ENCODE assay signal across 5 cellular contexts in genomic region chr2:131812605-131813004, GRCh38.
DNase-seq lines count a peak whose midpoint lies in the region; ATAC-seq, FAIRE-seq and TF ChIP-seq lines count a peak whose summit lies in the region.
"Not testable (repeated sequence)": the region's sequence is repeated elsewhere in the genome, so short reads cannot be mapped to it uniquely, and the experiment has no call there.

No MANE protein-coding gene starts in this region.

- not testable (repeated sequence) for H3K79me2 ChIP-seq in GM12878 (ENCODE audit: control insufficient read depth, insufficient read depth, low read length); K562 (ENCODE audit: control insufficient read depth, insufficient read depth, low read length)

- POLR2A ChIA-PET in HEK293 (lab: Yijun Ruan, JAX); GM12878 (lab: Charles Lee); K562 (lab: Yijun Ruan, JAX): not testable (repeated sequence)

- not testable (repeated sequence) for FAIRE-seq in GM12878 (lab: Jason Lieb, UNC); K562 (lab: Jason Lieb, UNC)

- H3K9ac ChIP-seq in GM12878 (ENCODE audit: control insufficient read depth, insufficient read depth, low read length); K562 (ENCODE audit: insufficient read depth in 1 of 2, low read depth in 2 of 2, low read length in 2 of 2); liver (ENCODE audit: low read depth in 1 of 2, low read length in 2 of 2): not testable (repeated sequence)

- DNase-seq in GM12878 (ENCODE audit: low read depth, low spot score); K562 (ENCODE audit: extremely low read depth in 1 of 4, low spot score in 3 of 4): not testable (repeated sequence)
- peak; percentile 19 for DNase-seq in upper lobe of right lung

- H3K9me1 ChIP-seq in K562 (ENCODE audit: control insufficient read depth, insufficient read depth, low read length) = not testable (repeated sequence)

- not testable (repeated sequence) for TF ChIP-seq EP300 in GM12878 (IDR thresholded peaks at IDR 0.05; ENCODE audit: borderline replicate concordance in 1 of 2, control insufficient read depth in 1 of 2, low read depth in 2 of 2, low read length in 2 of 2); K562 (IDR thresholded peaks at IDR 0.05; ENCODE audit: low read length)

- not testable (repeated sequence) for H3K9me3 ChIP-seq in HEK293 (ENCODE audit: control insufficient read depth, insufficient read depth, low read depth, low read length); GM12878 (replicated peaks; ENCODE audit: control insufficient read depth, insufficient read depth, low read length); K562 (replicated peaks; ENCODE audit: control insufficient read depth, insufficient read depth, low read depth, low read length); liver (ENCODE audit: control insufficient read depth in 4 of 4, low read length in 3 of 4); upper lobe of right lung

- RAD21 ChIA-PET in GM12878 (lab: Charles Lee; ENCODE audit: unreplicated experiment) = not testable (repeated sequence)

- not testable (repeated sequence) for TF ChIP-seq CTCF in HEK293 (tag by site-specific recombination; IDR thresholded peaks at IDR 0.05); GM12878 (IDR thresholded peaks at IDR 0.05 in 2 of 3, conservative IDR thresholded peaks at IDR 0.05 in 1 of 3; ENCODE audit: control insufficient read depth in 2 of 3, extremely low read depth in 1 of 3, insufficient read depth in 1 of 3, low read depth in 3 of 3, low read length in 3 of 3); K562 (IDR thresholded peaks at IDR 0.05 in 2 of 3, conservative IDR thresholded peaks at IDR 0.05 in 1 of 3; ENCODE audit: insufficient read depth in 2 of 3, low read depth in 1 of 3, low read length in 3 of 3); liver (IDR thresholded peaks at IDR 0.05; ENCODE audit: low read depth, low read length, missing input control); upper lobe of right lung (IDR thresholded peaks at IDR 0.05)

- CTCF ChIA-PET in HEK293 (lab: Yijun Ruan, JAX); GM12878 (lab: Yijun Ruan, JAX); K562 (lab: Yijun Ruan, JAX; ENCODE audit: low intra/inter-chr PET ratio): not testable (repeated sequence)

- not testable (repeated sequence) for H3K4me1 ChIP-seq in HEK293 (ENCODE audit: control insufficient read depth, insufficient read depth, low read length); GM12878 (ENCODE audit: control insufficient read depth, insufficient read depth, low read length); K562 (replicated peaks in 1 of 2; ENCODE audit: control insufficient read depth in 2 of 2, insufficient read depth in 2 of 2, low read length in 2 of 2); liver (ENCODE audit: control insufficient read depth in 4 of 4, insufficient read depth in 4 of 4, low read length in 3 of 4); upper lobe of right lung

- not testable (repeated sequence) for ATAC-seq in GM12878, K562, upper lobe of right lung

- not testable (repeated sequence) for BruUV-seq in GM12878 (replicated peaks; lab: Mats Ljungman, UMichigan); K562 (replicated peaks; lab: Mats Ljungman, UMichigan)

- H2AFZ ChIP-seq in GM12878 (ENCODE audit: control insufficient read depth, low read depth, low read length); K562 (ENCODE audit: low read depth, low read length): not testable (repeated sequence)

- not testable (repeated sequence) for TF ChIP-seq POLR2A in GM12878 (IDR thresholded peaks at IDR 0.05; ENCODE audit: low read depth, low read length); K562 (conservative IDR thresholded peaks at IDR 0.05)

- SMC1A ChIA-PET in GM12878 (lab: Charles Lee; ENCODE audit: uncharacterized antibody, unreplicated experiment) = not testable (repeated sequence)

- not testable (repeated sequence) for H3K4me3 ChIP-seq in HEK293 (ENCODE audit: low read depth, low read length); GM12878; K562; liver (ENCODE audit: low read depth in 1 of 3, low read length in 3 of 3); upper lobe of right lung

- 4% methylated on average over 2 of the region's 2 CpGs for WGBS in GM12878 (ENCODE audit: insufficient coverage, insufficient replicate concordance, low lambda C conversion rate, missing lambda C conversion rate)
- WGBS in K562 (ENCODE audit: insufficient coverage, low coverage, missing lambda C conversion rate) = 0% methylated on average over 2 of the region's 2 CpGs
- WGBS in liver = 46% methylated on average over 2 of the region's 2 CpGs

- not testable (repeated sequence) for H3K36me3 ChIP-seq in HEK293 (ENCODE audit: control insufficient read depth in 2 of 2, insufficient read depth in 1 of 2, low read length in 2 of 2); GM12878 (ENCODE audit: control insufficient read depth in 2 of 2, insufficient read depth in 2 of 2, low read length in 1 of 2); K562 (ENCODE audit: control insufficient read depth, insufficient read depth, low read length); liver (ENCODE audit: control insufficient read depth in 4 of 4, insufficient read depth in 3 of 4, low read depth in 1 of 4, low read length in 3 of 4); upper lobe of right lung

- in situ Hi-C loops in GM12878 (cut with MboI) = loop anchor here (25.0 kb wide), 1 partner anchor 1475 kb away; the partner anchor contains the start of gene IMP4
- in situ Hi-C loops in K562 (cut with MboI) = not testable (repeated sequence)

- intact Hi-C loops in GM12878 (cut with micrococcal nuclease; ENCODE audit: unreplicated experiment); K562 (cut with micrococcal nuclease); upper lobe of right lung (cut with DNase I): not testable (repeated sequence)

- H3K27me3 ChIP-seq in GM12878 (replicated peaks in 1 of 2; ENCODE audit: control insufficient read depth in 2 of 2, insufficient read depth in 2 of 2, low read length in 1 of 2); K562 (ENCODE audit: control insufficient read depth in 2 of 2, insufficient read depth in 2 of 2, low read length in 2 of 2); liver (ENCODE audit: control insufficient read depth in 4 of 4, insufficient read depth in 4 of 4, low read length in 3 of 4); upper lobe of right lung: not testable (repeated sequence)

- H3K4me2 ChIP-seq in GM12878 (ENCODE audit: control insufficient read depth, insufficient read depth); K562 (ENCODE audit: insufficient read depth, low read length): not testable (repeated sequence)

- not testable (repeated sequence) for H4K20me1 ChIP-seq in GM12878 (ENCODE audit: control insufficient read depth, insufficient read depth); K562 (replicated peaks; ENCODE audit: control insufficient read depth, insufficient read depth, low read length)

- TF ChIP-seq RAD21 in GM12878 (IDR thresholded peaks at IDR 0.05; ENCODE audit: insufficient read depth, low read depth, low read length); K562 (CRISPR knock-in tag; conservative IDR thresholded peaks at IDR 0.05 in 1 of 2, IDR thresholded peaks at IDR 0.05 in 1 of 2); liver (IDR thresholded peaks at IDR 0.05): not testable (repeated sequence)

- H3K27ac ChIP-seq in HEK293 (ENCODE audit: extremely low read depth, low read depth, low read length); GM12878 (ENCODE audit: control insufficient read depth, insufficient read depth); K562 (ENCODE audit: extremely low read depth, low read depth, low read length); liver (ENCODE audit: low read depth in 1 of 2, low read length in 2 of 2); upper lobe of right lung: not testable (repeated sequence)

TF ChIP-seq in HEK293, 187 proteins besides CTCF, POLR2A, EP300 and RAD21:
- TF ChIP-seq BCL11A (tag by site-specific recombination; IDR thresholded peaks at IDR 0.05; ENCODE audit: low read depth) = 0 out of 2 replicates have a peak, but pooled peaks have one; percentile 36
- TF ChIP-seq BCL11B (tag by site-specific recombination; IDR thresholded peaks at IDR 0.05; ENCODE audit: low read depth) = 0 out of 2 replicates have a peak, but pooled peaks have one; percentile 43

TF ChIP-seq in GM12878, 131 proteins besides CTCF, POLR2A, EP300 and RAD21:
- TF ChIP-seq NR2C1 (IDR thresholded peaks at IDR 0.05) = peak; percentile 66
TF ChIP-seq in GM12878: peak in this region for 1; not testable (repeated sequence) for 130.

TF ChIP-seq in K562, 482 proteins besides CTCF, POLR2A, EP300 and RAD21 (continues in another document):
- peak; percentile 58; the same call in 1 of the 2 replicates for TF ChIP-seq DIDO1 (tag; IDR thresholded peaks at IDR 0.05; ENCODE audit: low read depth)
- TF ChIP-seq NR2C1 (IDR thresholded peaks at IDR 0.05) = peak; percentile 97
- peak; percentile 96 for TF ChIP-seq NR2C1 (tag; IDR thresholded peaks at IDR 0.05)
- peak; percentile 74; the same call in 1 of the 2 replicates for TF ChIP-seq NR2C2 (CRISPR knock-in tag; IDR thresholded peaks at IDR 0.05)
- TF ChIP-seq NR2C2 (tag; IDR thresholded peaks at IDR 0.05) = peak; percentile 94

TF ChIP-seq in liver, 16 proteins besides CTCF, POLR2A, EP300 and RAD21:
- TF ChIP-seq NR2F2 (IDR thresholded peaks at IDR 0.05) = peak; percentile 85
